In the genomic region with DNA sequence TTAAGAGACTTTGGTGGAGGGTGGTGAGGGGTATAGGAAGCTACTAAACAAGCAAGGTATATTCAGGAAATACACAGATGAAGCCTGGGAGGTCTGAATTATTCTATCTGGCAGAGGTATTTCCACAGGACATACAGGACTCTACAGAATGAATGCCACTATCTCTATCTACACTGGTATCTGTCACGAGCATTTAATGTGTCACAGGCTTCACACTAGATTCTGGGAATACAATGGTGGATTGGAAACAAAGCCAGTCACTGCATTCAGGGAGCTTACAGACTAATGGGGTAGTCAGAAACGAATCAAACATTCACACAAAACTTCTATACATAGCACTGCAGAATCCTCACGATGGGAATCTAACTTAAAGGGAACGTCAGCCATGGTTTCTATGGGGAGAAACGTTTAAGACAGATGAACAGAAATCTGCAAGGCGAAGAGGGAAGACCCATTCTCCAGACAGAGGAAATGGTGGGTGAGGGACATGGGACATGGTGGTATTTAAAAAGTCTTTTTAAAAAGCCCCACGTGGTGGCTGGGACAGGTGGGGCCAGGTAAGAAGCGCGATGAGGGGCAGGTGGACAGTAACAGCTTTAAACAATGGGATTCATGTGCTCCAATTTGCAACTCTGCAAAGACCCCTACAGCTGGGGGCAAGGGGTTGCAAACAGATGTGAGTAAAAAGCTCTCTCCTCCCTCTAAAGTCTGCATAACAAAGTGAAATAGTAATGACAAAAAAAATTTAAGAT, we compare ENCODE assay signal across 14 cellular contexts. TPM values are rescaled to one million over a fixed set of nuclear protein-coding genes. Genes with fewer than 3 reads are reported as not detected.
DNase-seq lines count a peak whose midpoint lies in the region; ATAC-seq and TF ChIP-seq lines count a peak whose summit lies in the region.
"Had no signal": no experiment of that assay in that cellular context is flagged by ENCODE, and none has a peak within 500 bp of the region (broad histone marks: within the 10 kb centered on the region; RNA-seq: fewer than 3 reads in every experiment).

No MANE protein-coding gene starts in this region.

- H3K9me3 Mint-ChIP-seq in activated CD4-positive, alpha-beta T cell treated with anti-CD3 and anti-CD28 coated beads, Interleukin-2, amount 10 ng/mL, durations not matched to agents 7 days and 5 days: peaks cover 11% of the 10 kb centered on the region
- H3K9me3 Mint-ChIP-seq in activated naive CD8-positive, alpha-beta T cell treated with anti-CD3 and anti-CD28 coated beads, Interleukin-2, amount 10 ng/mL, durations not matched to agents 7 days and 5 days: peaks cover 2% of the 10 kb centered on the region

- no peaks in the 10 kb centered on the region for H3K27me3 Mint-ChIP-seq in activated CD4-positive, alpha-beta T cell treated with anti-CD3 and anti-CD28 coated beads, Interleukin-2, amount 10 ng/mL, durations not matched to agents 7 days and 5 days
- no peaks in the 10 kb centered on the region for H3K27me3 Mint-ChIP-seq in activated naive CD8-positive, alpha-beta T cell treated with anti-CD3 and anti-CD28 coated beads, Interleukin-2, amount 10 ng/mL, durations not matched to agents 7 days and 5 days
- H3K27me3 Mint-ChIP-seq: dendritic cell treated with granulocyte-macrophage colony-stimulating factor and Interleukin-4, amounts not matched to agents 40 ng/mL and 50 ng/mL, for 4 days had no signal

- no peak for ATAC-seq in activated naive CD8-positive, alpha-beta T cell treated with anti-CD3 and anti-CD28 coated beads, Interleukin-2, amount 10 ng/mL, durations not matched to agents 7 days and 5 days (ENCODE audit: low read depth)
- ATAC-seq in lower lobe of right lung: no peak

- peaks cover 91% of the 10 kb centered on the region for H3K4me1 ChIP-seq in lower lobe of right lung

- H3K4me3 Mint-ChIP-seq in activated CD4-positive, alpha-beta T cell treated with anti-CD3 and anti-CD28 coated beads, Interleukin-2, amount 10 ng/mL, durations not matched to agents 7 days and 5 days: no peak overlapping the region
- H3K4me3 Mint-ChIP-seq in activated naive CD8-positive, alpha-beta T cell treated with anti-CD3 and anti-CD28 coated beads, Interleukin-2, amount 10 ng/mL, durations not matched to agents 7 days and 5 days: no peak overlapping the region
- H3K4me3 Mint-ChIP-seq: dendritic cell treated with granulocyte-macrophage colony-stimulating factor and Interleukin-4, amounts not matched to agents 40 ng/mL and 50 ng/mL, for 4 days had no signal

- no peaks in the 10 kb centered on the region for H3K27me3 ChIP-seq in lower lobe of right lung (ENCODE audit: low read depth)
- H3K27me3 ChIP-seq: ovary had no signal

- H3K36me3 Mint-ChIP-seq in activated CD4-positive, alpha-beta T cell treated with anti-CD3 and anti-CD28 coated beads, Interleukin-2, amount 10 ng/mL, durations not matched to agents 7 days and 5 days (ENCODE audit: low read depth): peaks cover 25% of the 10 kb centered on the region
- H3K36me3 Mint-ChIP-seq in activated naive CD8-positive, alpha-beta T cell treated with anti-CD3 and anti-CD28 coated beads, Interleukin-2, amount 10 ng/mL, durations not matched to agents 7 days and 5 days: peaks cover 13% of the 10 kb centered on the region

- POLR2A ChIA-PET in activated CD4-positive, alpha-beta T cell treated with anti-CD3 and anti-CD28 coated beads, Interleukin-2, amount 10 ng/mL, durations not matched to agents 7 days and 5 days (lab: Charles Lee): no interaction called here
- POLR2A ChIA-PET in activated naive CD8-positive, alpha-beta T cell treated with anti-CD3 and anti-CD28 coated beads, Interleukin-2, amount 10 ng/mL, durations not matched to agents 7 days and 5 days (lab: Charles Lee): interaction anchor here (1.9 kb wide), 1 partner anchor 10 kb away, joined by 5 read pairs; no protein-coding TSS in a partner anchor

- H3K4me3 ChIP-seq in lower lobe of right lung: no peak overlapping the region
- H3K4me3 ChIP-seq: ovary had no signal

- H3K4me1 Mint-ChIP-seq in activated CD4-positive, alpha-beta T cell treated with anti-CD3 and anti-CD28 coated beads, Interleukin-2, amount 10 ng/mL, durations not matched to agents 7 days and 5 days: peaks cover 56% of the 10 kb centered on the region
- H3K4me1 Mint-ChIP-seq in activated naive CD8-positive, alpha-beta T cell treated with anti-CD3 and anti-CD28 coated beads, Interleukin-2, amount 10 ng/mL, durations not matched to agents 7 days and 5 days: peaks cover 58% of the 10 kb centered on the region

- H3K36me3 ChIP-seq in lower lobe of right lung: no peaks in the 10 kb centered on the region
- H3K36me3 ChIP-seq: ovary had no signal

- H3K27ac Mint-ChIP-seq in activated CD4-positive, alpha-beta T cell treated with anti-CD3 and anti-CD28 coated beads, Interleukin-2, amount 10 ng/mL, durations not matched to agents 7 days and 5 days: peak overlapping the region; percentile 28
- H3K27ac Mint-ChIP-seq in activated naive CD8-positive, alpha-beta T cell treated with anti-CD3 and anti-CD28 coated beads, Interleukin-2, amount 10 ng/mL, durations not matched to agents 7 days and 5 days: peak overlapping the region; percentile 3
- H3K27ac Mint-ChIP-seq: dendritic cell treated with granulocyte-macrophage colony-stimulating factor and Interleukin-4, amounts not matched to agents 40 ng/mL and 50 ng/mL, for 4 days had no signal

- intact Hi-C loops in lower lobe of right lung (cut with DNase I): no loop called here

- H3K27ac ChIP-seq in lower lobe of right lung: peak overlapping the region; percentile 21
- H3K27ac ChIP-seq in temporal lobe (ENCODE audit: low read depth, low read length): peak overlapping the region; percentile 85
- H3K27ac ChIP-seq: HL-60 had no signal

- H3K9me3 ChIP-seq in lower lobe of right lung: no peaks in the 10 kb centered on the region
- H3K9me3 ChIP-seq: ovary had no signal

- no peak for TF ChIP-seq CTCF in lower lobe of right lung (IDR thresholded peaks at IDR 0.05)

- CTCF ChIA-PET in activated CD4-positive, alpha-beta T cell treated with anti-CD3 and anti-CD28 coated beads, Interleukin-2, amount 10 ng/mL, durations not matched to agents 7 days and 5 days (lab: Charles Lee): interaction anchor here (1.1 to 2.6 kb wide), 4 partner anchors 8 to 19 kb away, joined by 3 to 19 read pairs (median 8); no protein-coding TSS in a partner anchor

- DNase-seq in activated CD4-positive, alpha-beta T cell treated with anti-CD3 and anti-CD28 coated beads, Interleukin-2, amount 10 ng/mL, durations not matched to agents 7 days and 5 days: no peak
- DNase-seq in activated CD4-positive, alpha-beta T cell treated with anti-CD3 and anti-CD28 coated beads for 4 hours: no peak
- no peak for DNase-seq in activated naive CD8-positive, alpha-beta T cell treated with anti-CD3 and anti-CD28 coated beads, Interleukin-2, amount 10 ng/mL, durations not matched to agents 7 days and 5 days
- no peak for DNase-seq in lower lobe of right lung
- no peak for DNase-seq in DMS53 (lab: John Stamatoyannopoulos, UW)
- no peak for DNase-seq in glomerular visceral epithelial cell (ENCODE audit: extremely low spot score)
- DNase-seq in midbrain (lab: John Stamatoyannopoulos, UW): no peak
- DNase-seq: EL, NCI-H510A, SIG-M5 had no signal

RNA-seq across cellular contexts. Expression of gene LRIG1, which starts 16.5 kb away (rescaled TPM):
- total RNA-seq in activated CD4-positive, alpha-beta T cell treated with anti-CD3 and anti-CD28 coated beads, Interleukin-2, amount 10 ng/mL, durations not matched to agents 7 days and 5 days: 10 to 100 TPM; 26.1 to 26.4 TPM
- total RNA-seq in activated naive CD8-positive, alpha-beta T cell treated with anti-CD3 and anti-CD28 coated beads, Interleukin-2, amount 10 ng/mL, durations not matched to agents 7 days and 5 days: 10 to 100 TPM; 17.9 to 27.0 TPM
- total RNA-seq in lower lobe of right lung: 54.2 TPM
- total RNA-seq in temporal lobe: 41.3 TPM
